In genomic region chr4:99868126-99868596, GRCh38 we compare ENCODE assay signal across 11 cellular contexts. TPM values are rescaled to one million over a fixed set of nuclear protein-coding genes. Genes with fewer than 3 reads are reported as not detected.
DNase-seq lines count a peak whose midpoint lies in the region; ATAC-seq, FAIRE-seq and TF ChIP-seq lines count a peak whose summit lies in the region.
"Had no signal": no experiment of that assay in that cellular context is flagged by ENCODE, and none has a peak within 500 bp of the region (broad histone marks: within the 10 kb centered on the region; RNA-seq: fewer than 3 reads in every experiment).

No MANE protein-coding gene starts in this region.

- no peak overlapping the region for H3K4me3 Mint-ChIP-seq in astrocyte (ENCODE audit: unreplicated experiment)

- peak overlapping the region; percentile 20 for H3K27ac Mint-ChIP-seq in astrocyte (ENCODE audit: unreplicated experiment)

- H3K27me3 ChIP-seq in astrocyte (ENCODE audit: insufficient read depth, low read length), result no peaks in the 10 kb centered on the region
- H3K27me3 ChIP-seq: SJSA1 had no signal

- FAIRE-seq in astrocyte (lab: Jason Lieb, UNC), result peak; percentile 88
- FAIRE-seq in HTR-8/SVneo (lab: Jason Lieb, UNC), result no peak

- H3K9me3 ChIP-seq in astrocyte (ENCODE audit: insufficient read depth, low read depth, low read length) (no peaks in the 10 kb centered on the region), mesodermal cell (ENCODE audit: control insufficient read depth, low read length) (no peaks in the 10 kb centered on the region)
- H3K9me3 ChIP-seq: heart left ventricle, SJSA1 had no signal

- ATAC-seq in HG02870 (IDR thresholded peaks at IDR 0.05; ENCODE audit: unreplicated experiment), result peak; percentile 73

- no peaks in the 10 kb centered on the region for H3K36me3 Mint-ChIP-seq in astrocyte (ENCODE audit: low read depth, unreplicated experiment)

- DNase-seq in ELF-1 (ENCODE audit: low read depth, low spot score) (peak; percentile 8), astrocyte (ENCODE audit: low read depth) (peak; percentile 40), cerebellar nuclear complex (lab: John Stamatoyannopoulos, UW) (no peak), medulla oblongata (ENCODE audit: extremely low spot score) (no peak), NCI-H510A (lab: John Stamatoyannopoulos, UW) (no peak), HTR-8/SVneo (ENCODE audit: insufficient read length, low spot score) (no peak)
- DNase-seq: heart left ventricle, posterior cingulate gyrus had no signal

- H3K4me3 ChIP-seq in astrocyte (ENCODE audit: insufficient read depth, low read depth, low read length) (no peak overlapping the region), mesodermal cell (ENCODE audit: extremely low read depth, insufficient read depth, low read length, poor library complexity, severe bottlenecking) (no peak overlapping the region)
- H3K4me3 ChIP-seq: heart left ventricle, SJSA1 had no signal

- H3K9ac ChIP-seq in astrocyte (ENCODE audit: low read length), result no peak overlapping the region

- H3K4me1 Mint-ChIP-seq in astrocyte (ENCODE audit: low read depth, unreplicated experiment), result peaks cover 7% of the 10 kb centered on the region

- H3K4me1 ChIP-seq in astrocyte (ENCODE audit: insufficient read depth, low read length) (no peaks in the 10 kb centered on the region), mesodermal cell (ENCODE audit: control insufficient read depth, insufficient read depth, low read length, poor library complexity, severe bottlenecking) (no peaks in the 10 kb centered on the region)
- H3K4me1 ChIP-seq: heart left ventricle, SJSA1 had no signal

- no peaks in the 10 kb centered on the region for H4K20me1 ChIP-seq in astrocyte (ENCODE audit: insufficient read depth, low read length)

- no peaks in the 10 kb centered on the region for H3K36me3 ChIP-seq in astrocyte (ENCODE audit: insufficient read depth, low read length)
- no peaks in the 10 kb centered on the region for H3K36me3 ChIP-seq in mesodermal cell (ENCODE audit: control insufficient read depth, insufficient read depth, low read length)
- H3K36me3 ChIP-seq: SJSA1 had no signal

- H2AFZ ChIP-seq in astrocyte (ENCODE audit: low read depth, low read length), result peak overlapping the region; percentile 50

- peak overlapping the region; percentile 34 for H3K4me2 ChIP-seq in astrocyte (ENCODE audit: low read length)

- H3K9me3 Mint-ChIP-seq in astrocyte (ENCODE audit: unreplicated experiment), result no peaks in the 10 kb centered on the region

- WGBS in mesodermal cell (ENCODE audit: insufficient coverage in 2 of 2), 2 experiments, result 57 to 59% methylated on average over 7 to 8 of the region's 8 CpGs

- no peak for TF ChIP-seq CTCF in astrocyte (IDR thresholded peaks at IDR 0.05; ENCODE audit: insufficient read depth, low read depth, low read length)

- H3K27ac ChIP-seq in astrocyte (ENCODE audit: low read depth, low read length) (no peak overlapping the region), mesodermal cell (ENCODE audit: low read depth, low read length, severe bottlenecking) (peak overlapping the region; percentile 18)
- H3K27ac ChIP-seq: SJSA1 had no signal

- H3K79me2 ChIP-seq in astrocyte (ENCODE audit: insufficient read depth, low read length), result no peaks in the 10 kb centered on the region

- no peaks in the 10 kb centered on the region for H3K27me3 Mint-ChIP-seq in astrocyte (ENCODE audit: low read depth, unreplicated experiment)

RNA-seq across cellular contexts. Expression of gene LAMTOR3, which starts 26.1 kb away (rescaled TPM):
- total RNA-seq in astrocyte, result 49.6 and 53.9 TPM in 2 replicates
- polyA plus RNA-seq in mesodermal cell (2013, experiment 1 of 2), result 39.0 TPM
- 46.7 TPM for polyA plus RNA-seq in mesodermal cell (2013, experiment 2 of 2)

RNA-seq across cellular contexts. Expression of gene DAPP1, which starts 51.5 kb away (rescaled TPM):
- total RNA-seq in astrocyte, result 0.41 and 0.59 TPM in 2 replicates
- polyA plus RNA-seq in mesodermal cell (2013, experiment 1 of 2), result not detected
- polyA plus RNA-seq in mesodermal cell (2013, experiment 2 of 2), result not detected

Comparison
In these comparisons a context has a peak if more than half of its experiments do, and no peak if none do; other contexts are left out.
1. DNase-seq: peak in ELF-1 (single experiment) and astrocyte (single experiment); none in cerebellar nuclear complex (0 of 2), medulla oblongata (single experiment), NCI-H510A (single experiment) and HTR-8/SVneo (single experiment).